ENCODE assay signal across 1 cellular context in genomic region chr3:180447156-180447555, GRCh38.
TF ChIP-seq lines count a peak whose summit lies in the region.

No MANE protein-coding gene starts in this region.

TF ChIP-seq in SK-N-SH, 30 proteins besides CTCF, POLR2A, EP300 and RAD21 (continued from another document):
- TF ChIP-seq REST (IDR thresholded peaks at IDR 0.05; ENCODE audit: low read depth, low read length) (no peak), SIN3A (IDR thresholded peaks at IDR 0.05; ENCODE audit: borderline replicate concordance, low read depth, low read length) (no peak), YY1 (IDR thresholded peaks at IDR 0.05; ENCODE audit: low read depth) (no peak), FOXM1 (IDR thresholded peaks at IDR 0.05; ENCODE audit: low read depth) (no peak)
